In genomic region chr2:238515411-238515810, GRCh38 we compare ENCODE assay signal across 27 cellular contexts.
"Had no signal": no experiment of that assay in that cellular context is flagged by ENCODE, and none has a peak within 500 bp of the region (broad histone marks: within the 10 kb centered on the region; RNA-seq: fewer than 3 reads in every experiment).

No MANE protein-coding gene starts in this region.

- DNase-seq: activated CD4-positive, alpha-beta memory T cell treated with anti-CD3 and anti-CD28 coated beads, Interleukin-2, amount 10 ng/mL, durations not matched to agents 7 days and 5 days; activated CD4-positive, alpha-beta T cell treated with anti-CD3 and anti-CD28 coated beads, Interleukin-2, amount 10 ng/mL, durations not matched to agents 7 days and 5 days; activated CD8-positive, alpha-beta memory T cell treated with anti-CD3 and anti-CD28 coated beads, Interleukin-2, amount 50 U/mL, for 48 hours; activated gamma-delta T cell treated with Interleukin-2 at 50 U/mL for 16 hours; activated naive CD4-positive, alpha-beta T cell treated with anti-CD3 and anti-CD28 coated beads, Interleukin-2, amount 50 U/mL, for 16 hours; activated T-cell treated with anti-CD3 and anti-CD28 coated beads, Interleukin-2, amount 50 U/mL, for 24 hours; amygdala; central memory CD4-positive, alpha-beta T cell; heart left ventricle; nephron progenitor cell; ovary; retina; spleen; stimulated activated CD4-positive, alpha-beta T cell treated with anti-CD3 and anti-CD28 coated beads, Interleukin-2, amount 100 ng/mL, for 48 hours; stimulated activated naive CD8-positive, alpha-beta T cell treated with anti-CD3 and anti-CD28 coated beads, Interleukin-15, Interleukin-2, amounts not matched to agents 100 U/mL and 50 U/mL, for 24 hours; T-helper 17 cell; T1000; testis; transverse colon; WERI-Rb-1 had no signal

- H3K4me3 ChIP-seq: breast epithelium, heart left ventricle, ovary, prostate gland, spleen, testis, transverse colon had no signal

- H3K36me3 ChIP-seq: breast epithelium, heart left ventricle, neutrophil, ovary, prostate gland, spleen, transverse colon, WERI-Rb-1 had no signal

- H3K4me1 ChIP-seq: breast epithelium, heart left ventricle, prostate gland, spleen, testis, transverse colon had no signal

- ATAC-seq: activated CD4-positive, CD25-positive, alpha-beta regulatory T cell treated with anti-CD3 and anti-CD28 coated beads, Interleukin-2, amount 50 U/mL, for 24 hours; activated T-helper 17 cell treated with anti-CD3 and anti-CD28 coated beads, Interleukin-2, amount 50 U/mL, for 72 hours; esophagus mucosa; heart left ventricle; left lobe of liver; stimulated activated naive CD8-positive, alpha-beta T cell treated with anti-CD3 and anti-CD28 coated beads, Interleukin-15, Interleukin-2, amounts not matched to agents 100 U/mL and 50 U/mL, for 24 hours; T-helper 17 cell had no signal

- H3K27ac ChIP-seq: heart left ventricle, neutrophil, ovary, prostate gland, spleen, testis, transverse colon, WERI-Rb-1 had no signal

- H3K27me3 ChIP-seq: breast epithelium, neutrophil, ovary, testis, transverse colon had no signal

- H3K9me3 ChIP-seq: neutrophil, prostate gland, testis had no signal
